9 cellular contexts compared by ENCODE assay signal in genomic region chr7:513521-514166, GRCh38. TPM values are rescaled to one million over a fixed set of nuclear protein-coding genes. Genes with fewer than 3 reads are reported as not detected.
DNase-seq lines count a peak whose midpoint lies in the region; ATAC-seq and TF ChIP-seq lines count a peak whose summit lies in the region.
"Had no signal": no experiment of that assay in that cellular context is flagged by ENCODE, and none has a peak within 500 bp of the region (broad histone marks: within the 10 kb centered on the region; RNA-seq: fewer than 3 reads in every experiment).

No MANE protein-coding gene starts in this region.

- H3K27me3 ChIP-seq in GM23338 (ENCODE audit: insufficient read depth) (peaks cover 12% of the 10 kb centered on the region), neural progenitor cell (peaks cover 37% of the 10 kb centered on the region)

- H3K4me1 ChIP-seq in GM23338 (ENCODE audit: insufficient read depth) (peaks cover 24% of the 10 kb centered on the region), neural progenitor cell (peaks cover 31% of the 10 kb centered on the region)

- H3K4me1 Mint-ChIP-seq in GM23338 (peaks cover 35% of the 10 kb centered on the region), neural progenitor cell (peaks cover 19% of the 10 kb centered on the region)

- H3K9me2 ChIP-seq in GM23338 (ENCODE audit: insufficient read depth): no peaks in the 10 kb centered on the region

- no peaks in the 10 kb centered on the region for H3K9me3 ChIP-seq in neural progenitor cell (ENCODE audit: low read depth)

- no peaks in the 10 kb centered on the region for H3K36me3 ChIP-seq in GM23338 (ENCODE audit: insufficient read depth)
- H3K36me3 ChIP-seq in neural progenitor cell: no peaks in the 10 kb centered on the region

- TF ChIP-seq CTCF in GM23338 (conservative IDR thresholded peaks at IDR 0.05; ENCODE audit: low read depth in 2 of 2): no peak
- no peak for TF ChIP-seq CTCF in cardiac fibroblast (IDR thresholded peaks at IDR 0.05; ENCODE audit: low read depth, low read length)
- TF ChIP-seq CTCF in neural progenitor cell (IDR thresholded peaks at IDR 0.05): no peak

- H3K4me3 Mint-ChIP-seq in GM23338 (peak overlapping the region; percentile 83; the same call in 1 of the 3 replicates), neural progenitor cell (peak overlapping the region; percentile 24)

- H3K9ac ChIP-seq in neural progenitor cell: no peak overlapping the region

- H3K27ac ChIP-seq in GM23338 (ENCODE audit: low read depth) (no peak overlapping the region), neural progenitor cell (no peak overlapping the region)
- H3K27ac ChIP-seq: SK-N-MC had no signal

- H3F3A ChIP-seq in GM23338 (replicated peaks; ENCODE audit: low read depth): peaks cover 15% of the 10 kb centered on the region
- H3F3A ChIP-seq in neural progenitor cell (ENCODE audit: low read depth): peaks cover 34% of the 10 kb centered on the region

- DNase-seq in A172 (ENCODE audit: low spot score): peak; percentile 88
- peak; percentile 43 for DNase-seq in GM23338 (ENCODE audit: low spot score)
- peak; percentile 22 to 83 for DNase-seq in cardiac fibroblast (ENCODE audit: low read depth in 2 of 2)
- DNase-seq in neural progenitor cell (ENCODE audit: low spot score): no peak
- no peak for DNase-seq in mesenteric fat pad (ENCODE audit: low spot score)
- no peak for DNase-seq in epidermal melanocyte (ENCODE audit: insufficient read length, low spot score)
- no peak for DNase-seq in NCI-H446 treated with DMSO at 0.1 percent for 48 hours (lab: John Stamatoyannopoulos, UW)

- H3K36me3 Mint-ChIP-seq in GM23338 (ENCODE audit: low read depth): peaks cover 44% of the 10 kb centered on the region
- H3K36me3 Mint-ChIP-seq in neural progenitor cell: no peaks in the 10 kb centered on the region

- peaks cover 47% of the 10 kb centered on the region for H3K79me2 ChIP-seq in GM23338 (replicated peaks; ENCODE audit: insufficient read depth)
- H3K79me2 ChIP-seq in neural progenitor cell (ENCODE audit: low read depth): peaks cover 7% of the 10 kb centered on the region

- peak overlapping the region; percentile 97; the same call in 1 of the 2 replicates for H3K4me2 ChIP-seq in GM23338
- no peak overlapping the region for H3K4me2 ChIP-seq in neural progenitor cell

- H3K4me3 ChIP-seq in GM23338 (no peak overlapping the region), cardiac fibroblast (replicated peaks in 1 of 2; ENCODE audit: low read depth in 2 of 2, low read length in 2 of 2) (no peak overlapping the region), neural progenitor cell (no peak overlapping the region)
- H3K4me3 ChIP-seq: SK-N-MC had no signal

- peaks cover 26% of the 10 kb centered on the region for H3K27me3 Mint-ChIP-seq in GM23338 (ENCODE audit: insufficient read depth, low read depth, poor library complexity)
- H3K27me3 Mint-ChIP-seq in neural progenitor cell (ENCODE audit: insufficient read depth, low read depth): peaks cover 39% of the 10 kb centered on the region

- no peak overlapping the region for H2AFZ ChIP-seq in GM23338
- H2AFZ ChIP-seq in neural progenitor cell (replicated peaks): no peak overlapping the region

- H3K9me3 Mint-ChIP-seq in GM23338 (no peaks in the 10 kb centered on the region; the same call in 1 of the 3 replicates), neural progenitor cell (no peaks in the 10 kb centered on the region)

- peak overlapping the region; percentile 88 for H3K27ac Mint-ChIP-seq in GM23338
- no peak overlapping the region for H3K27ac Mint-ChIP-seq in neural progenitor cell

- H4K20me1 ChIP-seq in GM23338 (replicated peaks; ENCODE audit: insufficient read depth) (no peaks in the 10 kb centered on the region; the same call in 1 of the 2 replicates), neural progenitor cell (ENCODE audit: low read depth) (peaks cover 20% of the 10 kb centered on the region)

- no peak for ATAC-seq in GM23338
- no peak for ATAC-seq in GM18502 (IDR thresholded peaks at IDR 0.05; ENCODE audit: poor library complexity, unreplicated experiment)

TF ChIP-seq in GM23338, 12 proteins besides CTCF, POLR2A, EP300 and RAD21 (continues in another document):
- no peak for TF ChIP-seq ETS1 (IDR thresholded peaks at IDR 0.05)
- TF ChIP-seq ZNF114 (CRISPR knock-in tag; IDR thresholded peaks at IDR 0.05): no peak
- no peak for TF ChIP-seq EZH2phosphoT487 (IDR thresholded peaks at IDR 0.05; ENCODE audit: unreplicated experiment)
- no peak for TF ChIP-seq NANOG (IDR thresholded peaks at IDR 0.05; ENCODE audit: borderline replicate concordance)
- TF ChIP-seq STAT1 (IDR thresholded peaks at IDR 0.05; ENCODE audit: unreplicated experiment): no peak
- TF ChIP-seq POLR2AphosphoS5 (IDR thresholded peaks at IDR 0.05; ENCODE audit: low read depth): no peak
- TF ChIP-seq REST (IDR thresholded peaks at IDR 0.05; ENCODE audit: unreplicated experiment): no peak
- TF ChIP-seq CREB1 (CRISPR knock-in tag; IDR thresholded peaks at IDR 0.05; ENCODE audit: low read depth): no peak
- no peak for TF ChIP-seq JUNB (IDR thresholded peaks at IDR 0.05; ENCODE audit: unreplicated experiment)
- no peak for TF ChIP-seq EZH2 (IDR thresholded peaks at IDR 0.05; ENCODE audit: low read depth, unreplicated experiment)

RNA-seq across cellular contexts. Expression of gene PDGFA, which starts 6.0 kb away (rescaled TPM):
- 39.2 and 39.9 TPM in 2 replicates for total RNA-seq in A172 (2014; rRNA removed; shearing (Covaris generic))
- 32.2 and 43.1 TPM in 2 replicates for total RNA-seq in GM23338 (2014; rRNA removed; shearing (Covaris generic))
- polyA plus RNA-seq in GM23338 (2016; fragmentation: Nextera tagmentation; extraction: Ambion mirVana): 35.6 and 39.5 TPM in 2 replicates
- 9.8 and 13.7 TPM in 2 replicates for total RNA-seq in neural progenitor cell (ENCODE audit: low replicate concordance)
- 19.7 TPM for total RNA-seq in mesenteric fat pad

Comparison
In these comparisons a context has a peak if more than half of its experiments do, and no peak if none do; other contexts are left out.
1. DNase-seq: peak in A172 (single experiment), GM23338 (single experiment) and cardiac fibroblast (2 of 2); none in neural progenitor cell (single experiment), mesenteric fat pad (single experiment), epidermal melanocyte (single experiment) and NCI-H446 treated with DMSO at 0.1 percent for 48 hours (single experiment).